Comparison of ENCODE assay signal across 1 cellular context in genomic region chr9:34380034-34380510, GRCh38.
TF ChIP-seq lines count a peak whose summit lies in the region.

No MANE protein-coding gene starts in this region.

TF ChIP-seq in HepG2, 621 proteins besides CTCF, POLR2A, EP300 and RAD21 (continues in another document):
- TF ChIP-seq, protein P1, sequence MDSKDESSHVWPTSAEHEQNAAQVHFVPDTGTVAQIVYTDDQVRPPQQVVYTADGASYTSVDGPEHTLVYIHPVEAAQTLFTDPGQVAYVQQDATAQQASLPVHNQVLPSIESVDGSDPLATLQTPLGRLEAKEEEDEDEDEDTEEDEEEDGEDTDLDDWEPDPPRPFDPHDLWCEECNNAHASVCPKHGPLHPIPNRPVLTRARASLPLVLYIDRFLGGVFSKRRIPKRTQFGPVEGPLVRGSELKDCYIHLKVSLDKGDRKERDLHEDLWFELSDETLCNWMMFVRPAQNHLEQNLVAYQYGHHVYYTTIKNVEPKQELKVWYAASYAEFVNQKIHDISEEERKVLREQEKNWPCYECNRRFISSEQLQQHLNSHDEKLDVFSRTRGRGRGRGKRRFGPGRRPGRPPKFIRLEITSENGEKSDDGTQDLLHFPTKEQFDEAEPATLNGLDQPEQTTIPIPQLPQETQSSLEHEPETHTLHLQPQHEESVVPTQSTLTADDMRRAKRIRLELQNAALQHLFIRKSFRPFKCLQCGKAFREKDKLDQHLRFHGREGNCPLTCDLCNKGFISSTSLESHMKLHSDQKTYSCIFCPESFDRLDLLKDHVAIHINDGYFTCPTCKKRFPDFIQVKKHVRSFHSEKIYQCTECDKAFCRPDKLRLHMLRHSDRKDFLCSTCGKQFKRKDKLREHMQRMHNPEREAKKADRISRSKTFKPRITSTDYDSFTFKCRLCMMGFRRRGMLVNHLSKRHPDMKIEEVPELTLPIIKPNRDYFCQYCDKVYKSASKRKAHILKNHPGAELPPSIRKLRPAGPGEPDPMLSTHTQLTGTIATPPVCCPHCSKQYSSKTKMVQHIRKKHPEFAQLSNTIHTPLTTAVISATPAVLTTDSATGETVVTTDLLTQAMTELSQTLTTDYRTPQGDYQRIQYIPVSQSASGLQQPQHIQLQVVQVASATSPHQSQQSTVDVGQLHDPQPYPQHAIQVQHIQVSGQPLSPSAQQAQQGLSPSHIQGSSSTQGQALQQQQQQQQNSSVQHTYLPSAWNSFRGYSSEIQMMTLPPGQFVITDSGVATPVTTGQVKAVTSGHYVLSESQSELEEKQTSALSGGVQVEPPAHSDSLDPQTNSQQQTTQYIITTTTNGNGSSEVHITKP (CRISPR knock-in tag; IDR thresholded peaks at IDR 0.05; ENCODE audit: low read depth) = no peak
- no peak; the same call in 1 of the 2 replicates for TF ChIP-seq ZMYM4 (CRISPR knock-in tag; IDR thresholded peaks at IDR 0.05)
- no peak for TF ChIP-seq ARID4A (CRISPR knock-in tag; IDR thresholded peaks at IDR 0.05; ENCODE audit: borderline replicate concordance)
- TF ChIP-seq SMAD9 (CRISPR knock-in tag; IDR thresholded peaks at IDR 0.05) = no peak
- no peak for TF ChIP-seq PHF21A (CRISPR knock-in tag; IDR thresholded peaks at IDR 0.05)
- TF ChIP-seq, protein P2, sequence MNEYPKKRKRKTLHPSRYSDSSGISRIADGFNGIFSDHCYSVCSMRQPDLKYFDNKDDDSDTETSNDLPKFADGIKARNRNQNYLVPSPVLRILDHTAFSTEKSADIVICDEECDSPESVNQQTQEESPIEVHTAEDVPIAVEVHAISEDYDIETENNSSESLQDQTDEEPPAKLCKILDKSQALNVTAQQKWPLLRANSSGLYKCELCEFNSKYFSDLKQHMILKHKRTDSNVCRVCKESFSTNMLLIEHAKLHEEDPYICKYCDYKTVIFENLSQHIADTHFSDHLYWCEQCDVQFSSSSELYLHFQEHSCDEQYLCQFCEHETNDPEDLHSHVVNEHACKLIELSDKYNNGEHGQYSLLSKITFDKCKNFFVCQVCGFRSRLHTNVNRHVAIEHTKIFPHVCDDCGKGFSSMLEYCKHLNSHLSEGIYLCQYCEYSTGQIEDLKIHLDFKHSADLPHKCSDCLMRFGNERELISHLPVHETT (CRISPR knock-in tag; conservative IDR thresholded peaks at IDR 0.05) = no peak
- no peak for TF ChIP-seq HMG20B (CRISPR knock-in tag; conservative IDR thresholded peaks at IDR 0.05)
- no peak for TF ChIP-seq ZKSCAN5 (CRISPR knock-in tag; IDR thresholded peaks at IDR 0.05)
- TF ChIP-seq STAG1 (CRISPR knock-in tag; IDR thresholded peaks at IDR 0.05) = 0 out of 2 replicates have a peak, but pooled peaks have one; percentile 15
- no peak for TF ChIP-seq MED13 (CRISPR knock-in tag; IDR thresholded peaks at IDR 0.05)
- 0 out of 2 replicates have a peak, but pooled peaks have one; percentile 38 for TF ChIP-seq NR1H2 (CRISPR knock-in tag; IDR thresholded peaks at IDR 0.05; ENCODE audit: borderline replicate concordance, low read depth)
- no peak for TF ChIP-seq MIER3 (CRISPR knock-in tag; IDR thresholded peaks at IDR 0.05; ENCODE audit: borderline replicate concordance)
- no peak for TF ChIP-seq UBTF (CRISPR knock-in tag; IDR thresholded peaks at IDR 0.05)
- TF ChIP-seq FLYWCH1 (CRISPR knock-in tag; IDR thresholded peaks at IDR 0.05) = no peak
- no peak; the same call in 1 of the 2 replicates for TF ChIP-seq ZNF777 (CRISPR knock-in tag; IDR thresholded peaks at IDR 0.05)
- TF ChIP-seq ZNF891 (CRISPR knock-in tag; IDR thresholded peaks at IDR 0.05) = no peak
- TF ChIP-seq, protein P3, sequence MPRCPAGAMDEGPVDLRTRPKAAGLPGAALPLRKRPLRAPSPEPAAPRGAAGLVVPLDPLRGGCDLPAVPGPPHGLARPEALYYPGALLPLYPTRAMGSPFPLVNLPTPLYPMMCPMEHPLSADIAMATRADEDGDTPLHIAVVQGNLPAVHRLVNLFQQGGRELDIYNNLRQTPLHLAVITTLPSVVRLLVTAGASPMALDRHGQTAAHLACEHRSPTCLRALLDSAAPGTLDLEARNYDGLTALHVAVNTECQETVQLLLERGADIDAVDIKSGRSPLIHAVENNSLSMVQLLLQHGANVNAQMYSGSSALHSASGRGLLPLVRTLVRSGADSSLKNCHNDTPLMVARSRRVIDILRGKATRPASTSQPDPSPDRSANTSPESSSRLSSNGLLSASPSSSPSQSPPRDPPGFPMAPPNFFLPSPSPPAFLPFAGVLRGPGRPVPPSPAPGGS (CRISPR knock-in tag; IDR thresholded peaks at IDR 0.05) = no peak
- TF ChIP-seq PITX1 (CRISPR knock-in tag; IDR thresholded peaks at IDR 0.05) = 0 out of 2 replicates have a peak, but pooled peaks have one; percentile 21
- peak; percentile 73; the same call in 1 of the 2 replicates for TF ChIP-seq ZNF598 (CRISPR knock-in tag; IDR thresholded peaks at IDR 0.05; ENCODE audit: borderline replicate concordance)
- TF ChIP-seq FUBP1 (CRISPR knock-in tag; IDR thresholded peaks at IDR 0.05; ENCODE audit: borderline replicate concordance) = no peak
- no peak for TF ChIP-seq SNAI1 (CRISPR knock-in tag; IDR thresholded peaks at IDR 0.05; ENCODE audit: borderline replicate concordance)
- peak; percentile 13; the same call in 1 of the 2 replicates for TF ChIP-seq PHF8 (CRISPR knock-in tag; IDR thresholded peaks at IDR 0.05)
- TF ChIP-seq HBP1 (CRISPR knock-in tag; IDR thresholded peaks at IDR 0.05; ENCODE audit: low read depth) = no peak
- no peak; the same call in 1 of the 2 replicates for TF ChIP-seq ZNF430 (CRISPR knock-in tag; IDR thresholded peaks at IDR 0.05)
- no peak for TF ChIP-seq RARA (CRISPR knock-in tag; IDR thresholded peaks at IDR 0.05)
- no peak for TF ChIP-seq JUN (CRISPR knock-in tag; IDR thresholded peaks at IDR 0.05)
- no peak; the same call in 1 of the 2 replicates for TF ChIP-seq SP5 (CRISPR knock-in tag; IDR thresholded peaks at IDR 0.05; ENCODE audit: borderline replicate concordance, low read depth)
- no peak for TF ChIP-seq HNF1A (IDR thresholded peaks at IDR 0.05; ENCODE audit: low read depth)
- TF ChIP-seq HNF1A (CRISPR knock-in tag; IDR thresholded peaks at IDR 0.05; ENCODE audit: borderline replicate concordance) = no peak
- TF ChIP-seq, protein P4, sequence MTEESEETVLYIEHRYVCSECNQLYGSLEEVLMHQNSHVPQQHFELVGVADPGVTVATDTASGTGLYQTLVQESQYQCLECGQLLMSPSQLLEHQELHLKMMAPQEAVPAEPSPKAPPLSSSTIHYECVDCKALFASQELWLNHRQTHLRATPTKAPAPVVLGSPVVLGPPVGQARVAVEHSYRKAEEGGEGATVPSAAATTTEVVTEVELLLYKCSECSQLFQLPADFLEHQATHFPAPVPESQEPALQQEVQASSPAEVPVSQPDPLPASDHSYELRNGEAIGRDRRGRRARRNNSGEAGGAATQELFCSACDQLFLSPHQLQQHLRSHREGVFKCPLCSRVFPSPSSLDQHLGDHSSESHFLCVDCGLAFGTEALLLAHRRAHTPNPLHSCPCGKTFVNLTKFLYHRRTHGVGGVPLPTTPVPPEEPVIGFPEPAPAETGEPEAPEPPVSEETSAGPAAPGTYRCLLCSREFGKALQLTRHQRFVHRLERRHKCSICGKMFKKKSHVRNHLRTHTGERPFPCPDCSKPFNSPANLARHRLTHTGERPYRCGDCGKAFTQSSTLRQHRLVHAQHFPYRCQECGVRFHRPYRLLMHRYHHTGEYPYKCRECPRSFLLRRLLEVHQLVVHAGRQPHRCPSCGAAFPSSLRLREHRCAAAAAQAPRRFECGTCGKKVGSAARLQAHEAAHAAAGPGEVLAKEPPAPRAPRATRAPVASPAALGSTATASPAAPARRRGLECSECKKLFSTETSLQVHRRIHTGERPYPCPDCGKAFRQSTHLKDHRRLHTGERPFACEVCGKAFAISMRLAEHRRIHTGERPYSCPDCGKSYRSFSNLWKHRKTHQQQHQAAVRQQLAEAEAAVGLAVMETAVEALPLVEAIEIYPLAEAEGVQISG (CRISPR knock-in tag; IDR thresholded peaks at IDR 0.05) = no peak
